In genomic region chr19:47587295-47587694, GRCh38 we compare ENCODE assay signal across 25 cellular contexts. TPM values are rescaled to one million over a fixed set of nuclear protein-coding genes. Genes with fewer than 3 reads are reported as not detected.
DNase-seq lines count a peak whose midpoint lies in the region; TF ChIP-seq lines count a peak whose summit lies in the region.
"Had no signal": no experiment of that assay in that cellular context is flagged by ENCODE, and none has a peak within 500 bp of the region (broad histone marks: within the 10 kb centered on the region; RNA-seq: fewer than 3 reads in every experiment).

No MANE protein-coding gene starts in this region.

- H2AK5ac ChIP-seq in mesendoderm (ENCODE audit: low read length): no peak overlapping the region

- no peak overlapping the region for H3K4me3 Mint-ChIP-seq in glutamatergic neuron (ENCODE audit: unreplicated experiment)
- H3K4me3 Mint-ChIP-seq: activated CD8-positive, alpha-beta T cell treated with anti-CD3 and anti-CD28 coated beads, Interleukin-2, amount 10 ng/mL, durations not matched to agents 7 days and 5 days; dendritic cell treated with granulocyte-macrophage colony-stimulating factor and Interleukin-4, amounts not matched to agents 40 ng/mL and 50 ng/mL, for 4 days; nephron; T-cell; type B pancreatic cell had no signal

- no peak overlapping the region for H3K27ac Mint-ChIP-seq in glutamatergic neuron (ENCODE audit: unreplicated experiment)
- H3K27ac Mint-ChIP-seq: activated CD8-positive, alpha-beta T cell treated with anti-CD3 and anti-CD28 coated beads, Interleukin-2, amount 10 ng/mL, durations not matched to agents 7 days and 5 days; activated naive CD4-positive, alpha-beta T cell treated with anti-CD3 and anti-CD28 coated beads, Interleukin-2, amount 50 U/mL, for 72 hours; activated T-helper 2 cell treated with anti-CD3 and anti-CD28 coated beads, Interferon-gamma antibody, Interleukin-2, Interleukin-4, amounts not matched to agents 10 μg/mL and 5 μg/mL and 100 μg/mL, durations not matched to agents 14 hours and 24 hours and 36 hours; dendritic cell treated with granulocyte-macrophage colony-stimulating factor and Interleukin-4, amounts not matched to agents 40 ng/mL and 50 ng/mL, for 4 days; nephron; T-cell; type B pancreatic cell had no signal

- TF ChIP-seq CTCF in glutamatergic neuron (IDR thresholded peaks at IDR 0.05; ENCODE audit: partially characterized antibody, unreplicated experiment) (no peak), thyroid gland (IDR thresholded peaks at IDR 0.05) (no peak)

- H3K23ac ChIP-seq in mesendoderm (ENCODE audit: low read length): no peak overlapping the region

- no CpG with 5 or more reads among the region's 4 CpGs for WGBS in mesendoderm (ENCODE audit: extremely low coverage, insufficient coverage, low lambda C conversion rate)
- 91 to 92% methylated on average over 4 of the region's 4 CpGs for WGBS in thyroid gland, 2 donors

- H3K27ac ChIP-seq in mesendoderm (ENCODE audit: low read depth, low read length): no peak overlapping the region
- H3K27ac ChIP-seq in thyroid gland: no peak overlapping the region
- H3K27ac ChIP-seq: BLaER1 treated with 17β-estradiol and CSF1 and Interleukin-3, amounts not matched to agents 10 nM and 100 nM; esophagus squamous epithelium; pancreas; right atrium auricular region had no signal

- no peaks in the 10 kb centered on the region for H3K36me3 ChIP-seq in mesendoderm (ENCODE audit: control insufficient read depth, insufficient read depth, low read length)
- H3K36me3 ChIP-seq in thyroid gland: no peaks in the 10 kb centered on the region
- H3K36me3 ChIP-seq: BLaER1 treated with 17β-estradiol and CSF1 and Interleukin-3, amounts not matched to agents 10 nM and 100 nM; esophagus squamous epithelium; pancreas; right atrium auricular region had no signal

- H3K9me3 ChIP-seq in thyroid gland: no peaks in the 10 kb centered on the region
- H3K9me3 ChIP-seq: pancreas had no signal

- peaks cover 2% of the 10 kb centered on the region for H3K27me3 Mint-ChIP-seq in glutamatergic neuron (ENCODE audit: unreplicated experiment)
- H3K27me3 Mint-ChIP-seq: T-cell, type B pancreatic cell had no signal

- no peak overlapping the region for H2BK5ac ChIP-seq in mesendoderm (ENCODE audit: low read length)

- H3K36me3 Mint-ChIP-seq in glutamatergic neuron (ENCODE audit: unreplicated experiment): peaks cover 5% of the 10 kb centered on the region
- H3K36me3 Mint-ChIP-seq: activated naive CD4-positive, alpha-beta T cell treated with anti-CD3 and anti-CD28 coated beads, Interleukin-2, amount 50 U/mL, for 72 hours; type B pancreatic cell had no signal

- no peak overlapping the region for H3K4ac ChIP-seq in mesendoderm (ENCODE audit: low read depth, low read length)

- H2BK120ac ChIP-seq in mesendoderm (ENCODE audit: low read depth, low read length): no peak overlapping the region

- no peak for TF ChIP-seq POLR2A in thyroid gland (IDR thresholded peaks at IDR 0.05)

- no peak overlapping the region for H2BK15ac ChIP-seq in mesendoderm (replicated peaks; ENCODE audit: low read depth)

- no peaks in the 10 kb centered on the region for H3K79me1 ChIP-seq in mesendoderm (ENCODE audit: low read length)

- H3K18ac ChIP-seq in mesendoderm (ENCODE audit: low read length): no peak overlapping the region

- no peak overlapping the region for H3K4me2 ChIP-seq in mesendoderm (ENCODE audit: low read length)
- H3K4me2 ChIP-seq: BLaER1 treated with 17β-estradiol and CSF1 and Interleukin-3, amounts not matched to agents 10 nM and 100 nM had no signal

- H3K4me1 ChIP-seq in mesendoderm (ENCODE audit: control insufficient read depth, low read depth, low read length) (no peaks in the 10 kb centered on the region), thyroid gland (no peaks in the 10 kb centered on the region)
- H3K4me1 ChIP-seq: pancreas, right atrium auricular region had no signal

- no peak overlapping the region for H4K8ac ChIP-seq in mesendoderm (ENCODE audit: low read depth, low read length)

- peaks cover 1% of the 10 kb centered on the region for H3K9me3 Mint-ChIP-seq in glutamatergic neuron (ENCODE audit: unreplicated experiment)

- peak; percentile 77 for DNase-seq in EL
- DNase-seq in M059J (ENCODE audit: low read depth): peak; percentile 73
- DNase-seq in dermis blood vessel endothelial cell: peak; percentile 4
- peak; percentile 60 for DNase-seq in mesendoderm
- no peak for DNase-seq in glutamatergic neuron
- no peak for DNase-seq in thyroid gland
- no peak for DNase-seq in activated gamma-delta T cell (lab: John Stamatoyannopoulos, UW)
- DNase-seq: activated CD8-positive, alpha-beta T cell treated with anti-CD3 and anti-CD28 coated beads, Interleukin-2, amount 10 ng/mL, durations not matched to agents 7 days and 5 days; anterior cingulate cortex; caudate nucleus; COR-L47; esophagus squamous epithelium; kidney; NCI-H1105 treated with DMSO at 0.1 percent for 48 hours; NCI-H1930; stimulated activated CD4-positive, alpha-beta T cell treated with anti-CD3 and anti-CD28 coated beads, Interleukin-4, amount 100 ng/mL, for 1 hour; T-cell had no signal

- no peak overlapping the region for H3K9ac ChIP-seq in mesendoderm (ENCODE audit: low read length)
- H3K9ac ChIP-seq: BLaER1 treated with 17β-estradiol and CSF1 and Interleukin-3, amounts not matched to agents 10 nM and 100 nM had no signal

- no peaks in the 10 kb centered on the region for H3K79me2 ChIP-seq in mesendoderm (ENCODE audit: control insufficient read depth, insufficient read depth, low read length)

- H4K5ac ChIP-seq in mesendoderm (ENCODE audit: low read length): no peak overlapping the region

- no peak overlapping the region for H3K56ac ChIP-seq in mesendoderm (ENCODE audit: low read length)

- intact Hi-C loops in thyroid gland (cut with DNase I): no loop called here

- H3K27me3 ChIP-seq in mesendoderm (ENCODE audit: insufficient read depth, low read length, poor library complexity): no peaks in the 10 kb centered on the region
- no peaks in the 10 kb centered on the region for H3K27me3 ChIP-seq in thyroid gland
- H3K27me3 ChIP-seq: BLaER1 treated with 17β-estradiol and CSF1 and Interleukin-3, amounts not matched to agents 10 nM and 100 nM; esophagus squamous epithelium; pancreas; right atrium auricular region had no signal

- no peak overlapping the region for H3K4me3 ChIP-seq in mesendoderm (ENCODE audit: low read length)
- H3K4me3 ChIP-seq in thyroid gland (replicated peaks in 1 of 3): no peak overlapping the region
- H3K4me3 ChIP-seq: BLaER1 treated with 17β-estradiol and CSF1 and Interleukin-3, amounts not matched to agents 10 nM and 100 nM; esophagus squamous epithelium; pancreas; right atrium auricular region had no signal

- H3K4me1 Mint-ChIP-seq in glutamatergic neuron (ENCODE audit: low read depth, unreplicated experiment): no peaks in the 10 kb centered on the region

RNA-seq across cellular contexts. Expression of gene ZNF541, which starts 14.3 kb away (rescaled TPM):
- total RNA-seq in M059J (2014; rRNA removed; shearing (Covaris generic)): 0.27 TPM in 1 of 2 replicates, not detected in the other
- total RNA-seq in dermis blood vessel endothelial cell (0.33 and 1.2 TPM in 2 replicates), glutamatergic neuron (ENCODE audit: unreplicated experiment) (not detected), thyroid gland (1 to 10 TPM in 1 of 4 donors, under 1 TPM in 2, not detected in 1; 0.40 to 1.1 (median 0.56) TPM)
- 0.03 TPM for polyA plus RNA-seq in mesendoderm (2013, experiment 1 of 2)
- 0.03 TPM for polyA plus RNA-seq in mesendoderm (2013, experiment 2 of 2)

RNA-seq across cellular contexts. Expression of gene BICRA, which starts 21.6 kb away (rescaled TPM):
- total RNA-seq in M059J (2014; rRNA removed; shearing (Covaris generic)): 2.7 and 5.3 TPM in 2 replicates
- total RNA-seq in dermis blood vessel endothelial cell: 12.2 and 12.9 TPM in 2 replicates
- 13.5 TPM for polyA plus RNA-seq in mesendoderm (2013, experiment 1 of 2)
- 13.0 TPM for polyA plus RNA-seq in mesendoderm (2013, experiment 2 of 2)
- total RNA-seq in glutamatergic neuron (ENCODE audit: unreplicated experiment): 55.5 TPM
- total RNA-seq in thyroid gland: 10 to 100 TPM in 3 of 4 donors, 1 to 10 TPM in 1; 5.8 to 15.2 (median 13.2) TPM

Comparison
In these comparisons a context has a peak if more than half of its experiments do, and no peak if none do; other contexts are left out.
1. DNase-seq: peak in EL (single experiment), M059J (single experiment), dermis blood vessel endothelial cell (single experiment) and mesendoderm (single experiment); none in glutamatergic neuron (single experiment), thyroid gland (0 of 2) and activated gamma-delta T cell (single experiment).